In the genomic region with DNA sequence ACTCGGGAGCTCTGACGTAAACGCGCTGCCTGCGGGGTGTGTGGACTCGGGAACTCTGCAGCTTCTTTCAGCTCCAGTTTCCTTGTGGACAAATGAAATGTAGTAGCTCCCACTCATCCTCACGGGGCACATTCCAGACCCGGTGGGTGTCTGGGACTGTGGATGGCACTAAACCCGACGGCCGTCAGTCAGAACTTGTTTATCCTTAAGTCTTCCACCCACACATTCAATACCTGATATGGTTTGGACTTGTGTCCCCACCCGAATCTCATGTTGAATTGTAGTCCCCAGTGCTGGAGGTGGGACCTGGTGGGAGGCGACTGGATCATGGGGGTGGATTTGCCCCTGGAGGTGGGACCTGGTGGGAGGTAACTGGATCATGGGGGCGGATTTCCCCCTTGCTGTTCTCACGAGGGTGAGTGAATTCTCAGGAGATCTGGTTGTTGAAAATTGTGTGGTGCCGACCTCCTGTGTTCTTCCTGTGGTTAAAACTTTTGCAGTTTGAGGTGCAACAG, we compare ENCODE assay signal across 23 cellular contexts.
DNase-seq lines count a peak whose midpoint lies in the region; ATAC-seq and TF ChIP-seq lines count a peak whose summit lies in the region.
"Had no signal": no experiment of that assay in that cellular context is flagged by ENCODE, and none has a peak within 500 bp of the region (broad histone marks: within the 10 kb centered on the region; RNA-seq: fewer than 3 reads in every experiment).

No MANE protein-coding gene starts in this region.

- H3K9ac ChIP-seq in SK-N-MC (ENCODE audit: insufficient read length), result no peak overlapping the region
- H3K9ac ChIP-seq: KMS-11 had no signal

- DNase-seq in activated effector memory CD4-positive, alpha-beta T cell treated with anti-CD3 and anti-CD28 coated beads, Interleukin-2, amount 50 U/mL, for 16 hours, result peak; percentile 27
- DNase-seq in activated effector memory CD4-positive, alpha-beta T cell treated with Interleukin-2 at 50 U/mL for 16 hours, result no peak
- DNase-seq in SK-N-MC (ENCODE audit: low read depth, low spot score), result no peak
- no peak for DNase-seq in kidney epithelial cell (ENCODE audit: low read depth)
- DNase-seq in upper lobe of right lung, result peak; percentile 18
- DNase-seq in NAMALWA (ENCODE audit: low spot score), result no peak
- no peak for DNase-seq in NCI-H187 (lab: John Stamatoyannopoulos, UW)
- DNase-seq: 8988T, DMS53, EL, GF-D8, MV-4-11, NCI-H1417, NCI-H187 treated with DMSO at 0.1 percent for 48 hours, NCI-H2107, NCI-H446 treated with DMSO at 0.1 percent for 48 hours, NCI-H526 treated with DMSO at 0.1 percent for 48 hours, PC-3, Right ventricle myocardium superior had no signal

- H3K27me3 ChIP-seq in kidney epithelial cell (ENCODE audit: control insufficient read depth, insufficient read depth, low read length) (no peaks in the 10 kb centered on the region), upper lobe of right lung (peaks cover 24% of the 10 kb centered on the region)

- H3K36me3 ChIP-seq in SK-N-MC (ENCODE audit: insufficient read depth, low read length), result no peaks in the 10 kb centered on the region
- no peaks in the 10 kb centered on the region for H3K36me3 ChIP-seq in kidney epithelial cell (ENCODE audit: control insufficient read depth, insufficient read depth, low read length)
- H3K36me3 ChIP-seq in upper lobe of right lung, result no peaks in the 10 kb centered on the region
- H3K36me3 ChIP-seq: HAP-1 had no signal

- H3K9me3 ChIP-seq in SK-N-MC (ENCODE audit: low read depth, low read length) (no peaks in the 10 kb centered on the region), upper lobe of right lung (no peaks in the 10 kb centered on the region)
- H3K9me3 ChIP-seq: HAP-1 had no signal

- TF ChIP-seq CTCF in kidney epithelial cell (IDR thresholded peaks at IDR 0.05; ENCODE audit: insufficient read depth, low read length, poor library complexity, severe bottlenecking) (no peak), upper lobe of right lung (IDR thresholded peaks at IDR 0.05) (no peak)

- ATAC-seq in upper lobe of right lung, result no peak
- no peak for ATAC-seq in GM21528 (IDR thresholded peaks at IDR 0.05; ENCODE audit: low FRiP score, unreplicated experiment)
- ATAC-seq: GM23338, PC-3 had no signal

- H3K27ac ChIP-seq in SK-N-MC (no peak overlapping the region), upper lobe of right lung (no peak overlapping the region)
- H3K27ac ChIP-seq: KMS-11 had no signal

- no peaks in the 10 kb centered on the region for H3K4me1 ChIP-seq in upper lobe of right lung
- H3K4me1 ChIP-seq: HAP-1 had no signal

- intact Hi-C loops in upper lobe of right lung (cut with DNase I), result no loop called here

- H3K4me3 ChIP-seq in SK-N-MC (peak overlapping the region; percentile 73), kidney epithelial cell (ENCODE audit: low read depth, low read length) (peak overlapping the region; percentile 24), upper lobe of right lung (no peak overlapping the region)
- H3K4me3 ChIP-seq: GM23338, HAP-1 had no signal

Comparison
In these comparisons a context has a peak if more than half of its experiments do, and no peak if none do; other contexts are left out.
1. DNase-seq: peak in activated effector memory CD4-positive, alpha-beta T cell treated with anti-CD3 and anti-CD28 coated beads, Interleukin-2, amount 50 U/mL, for 16 hours (single experiment) and upper lobe of right lung (single experiment); none in activated effector memory CD4-positive, alpha-beta T cell treated with Interleukin-2 at 50 U/mL for 16 hours (single experiment), SK-N-MC (single experiment), kidney epithelial cell (single experiment), NAMALWA (single experiment) and NCI-H187 (0 of 2).